Comparison of ENCODE assay signal across 36 cellular contexts in genomic region chrX:139044680-139045079, GRCh38.
"Had no signal": no experiment of that assay in that cellular context is flagged by ENCODE, and none has a peak within 500 bp of the region (broad histone marks: within the 10 kb centered on the region; RNA-seq: fewer than 3 reads in every experiment).

No MANE protein-coding gene starts in this region.

- H3K4me1 ChIP-seq: adrenal gland, ascending aorta, body of pancreas, breast epithelium had no signal

- H3K27ac ChIP-seq: adrenal gland, ascending aorta, body of pancreas, brain microvascular endothelial cell, breast epithelium, cardiac muscle cell had no signal

- H3K4me3 ChIP-seq: adrenal gland, ascending aorta, body of pancreas, breast epithelium, cardiac muscle cell had no signal

- H3K36me3 Mint-ChIP-seq: activated naive CD4-positive, alpha-beta T cell treated with anti-CD3 and anti-CD28 coated beads, Interleukin-2, amount 10 ng/mL, durations not matched to agents 7 days and 5 days; activated naive CD4-positive, alpha-beta T cell treated with anti-CD3 and anti-CD28 coated beads, Interleukin-2, amount 50 U/mL, for 24 hours; activated naive CD4-positive, alpha-beta T cell treated with anti-CD3 and anti-CD28 coated beads, Interleukin-2, amount 50 U/mL, for 72 hours; activated naive CD8-positive, alpha-beta T cell; activated naive CD8-positive, alpha-beta T cell treated with anti-CD3 and anti-CD28 coated beads for 36 hours; activated naive CD8-positive, alpha-beta T cell treated with anti-CD3 and anti-CD28 coated beads, Interleukin-2, amount 10 ng/mL, durations not matched to agents 7 days and 5 days had no signal

- H3K9me3 ChIP-seq: adrenal gland, ascending aorta, body of pancreas had no signal

- H3K4me1 Mint-ChIP-seq: activated naive CD4-positive, alpha-beta T cell treated with anti-CD3 and anti-CD28 coated beads, Interleukin-2, amount 10 ng/mL, durations not matched to agents 7 days and 5 days; activated naive CD4-positive, alpha-beta T cell treated with anti-CD3 and anti-CD28 coated beads, Interleukin-2, amount 50 U/mL, for 24 hours; activated naive CD8-positive, alpha-beta T cell treated with anti-CD3 and anti-CD28 coated beads for 36 hours; activated naive CD8-positive, alpha-beta T cell treated with anti-CD3 and anti-CD28 coated beads, Interleukin-2, amount 10 ng/mL, durations not matched to agents 7 days and 5 days; activated naive CD8-positive, alpha-beta T cell treated with anti-CD3 and anti-CD28 coated beads, Interleukin-2, amount 50 U/mL, for 24 hours; activated T-helper 17 cell treated with anti-CD3 and anti-CD28 coated beads, Interleukin-2, amount 50 U/mL, for 72 hours; brain; central memory CD8-positive, alpha-beta T cell had no signal

- H3K27ac Mint-ChIP-seq: activated naive CD4-positive, alpha-beta T cell treated with anti-CD3 and anti-CD28 coated beads for 36 hours; activated naive CD4-positive, alpha-beta T cell treated with anti-CD3 and anti-CD28 coated beads, Interleukin-2, amount 10 ng/mL, durations not matched to agents 7 days and 5 days; activated naive CD4-positive, alpha-beta T cell treated with anti-CD3 and anti-CD28 coated beads, Interleukin-2, amount 50 U/mL, for 24 hours; activated naive CD4-positive, alpha-beta T cell treated with anti-CD3 and anti-CD28 coated beads, Interleukin-2, amount 50 U/mL, for 72 hours; activated naive CD8-positive, alpha-beta T cell; activated naive CD8-positive, alpha-beta T cell treated with anti-CD3 and anti-CD28 coated beads for 36 hours; activated naive CD8-positive, alpha-beta T cell treated with anti-CD3 and anti-CD28 coated beads, Interleukin-2, amount 10 ng/mL, durations not matched to agents 7 days and 5 days; activated naive CD8-positive, alpha-beta T cell treated with anti-CD3 and anti-CD28 coated beads, Interleukin-2, amount 50 U/mL, for 24 hours; activated T-cell treated with anti-CD3 and anti-CD28 coated beads, Interleukin-2, amount 50 U/mL, for 24 hours; activated T-cell treated with anti-CD3 and anti-CD28 coated beads, Interleukin-2, amount 50 U/mL, for 72 hours; activated T-helper 1 cell treated with anti-CD3 and anti-CD28 coated beads, Interleukin-12 subunit alpha, Interleukin-12 subunit beta, Interleukin-2, Interleukin-4 antibody, amounts not matched to agents 30 ng/mL and 10 ng/mL and 1 ng/mL, durations not matched to agents 14 hours and 24 hours and 36 hours; activated T-helper 17 cell treated with anti-CD3 and anti-CD28 coated beads, Interleukin-2, amount 50 U/mL, for 72 hours; activated T-helper 2 cell treated with anti-CD3 and anti-CD28 coated beads, Interferon-gamma antibody, Interleukin-2, Interleukin-4, amounts not matched to agents 10 μg/mL and 5 μg/mL and 100 μg/mL, durations not matched to agents 14 hours and 24 hours and 36 hours; brain had no signal

- H3K4me3 Mint-ChIP-seq: activated naive CD4-positive, alpha-beta T cell treated with anti-CD3 and anti-CD28 coated beads for 36 hours; activated naive CD4-positive, alpha-beta T cell treated with anti-CD3 and anti-CD28 coated beads, Interleukin-2, amount 10 ng/mL, durations not matched to agents 7 days and 5 days; activated naive CD4-positive, alpha-beta T cell treated with anti-CD3 and anti-CD28 coated beads, Interleukin-2, amount 50 U/mL, for 24 hours; activated naive CD8-positive, alpha-beta T cell; activated naive CD8-positive, alpha-beta T cell treated with anti-CD3 and anti-CD28 coated beads for 36 hours; activated naive CD8-positive, alpha-beta T cell treated with anti-CD3 and anti-CD28 coated beads, Interleukin-2, amount 10 ng/mL, durations not matched to agents 7 days and 5 days; activated naive CD8-positive, alpha-beta T cell treated with anti-CD3 and anti-CD28 coated beads, Interleukin-2, amount 50 U/mL, for 24 hours; activated T-cell treated with anti-CD3 and anti-CD28 coated beads, Interleukin-2, amount 50 U/mL, for 24 hours; activated T-cell treated with anti-CD3 and anti-CD28 coated beads, Interleukin-2, amount 50 U/mL, for 4 hours; activated T-cell treated with anti-CD3 and anti-CD28 coated beads, Interleukin-2, amount 50 U/mL, for 72 hours; activated T-helper 1 cell treated with anti-CD3 and anti-CD28 coated beads, Interleukin-12 subunit alpha, Interleukin-12 subunit beta, Interleukin-2, Interleukin-4 antibody, amounts not matched to agents 30 ng/mL and 10 ng/mL and 1 ng/mL, durations not matched to agents 14 hours and 24 hours and 36 hours; activated T-helper 17 cell treated with anti-CD3 and anti-CD28 coated beads, Interleukin-2, amount 50 U/mL, for 72 hours; brain; central memory CD8-positive, alpha-beta T cell had no signal

- DNase-seq: activated effector memory CD4-positive, alpha-beta T cell treated with anti-CD3 and anti-CD28 coated beads, Interleukin-2, amount 50 U/mL, for 16 hours; activated effector memory CD4-positive, alpha-beta T cell treated with Interleukin-2 at 50 U/mL for 16 hours; activated gamma-delta T cell; activated gamma-delta T cell treated with Interleukin-2 at 50 U/mL for 16 hours; activated naive CD4-positive, alpha-beta T cell; activated naive CD4-positive, alpha-beta T cell treated with anti-CD3 and anti-CD28 coated beads for 36 hours; activated naive CD4-positive, alpha-beta T cell treated with anti-CD3 and anti-CD28 coated beads, Interleukin-2, amount 10 ng/mL, durations not matched to agents 7 days and 5 days; activated naive CD4-positive, alpha-beta T cell treated with anti-CD3 and anti-CD28 coated beads, Interleukin-2, amount 50 U/mL, for 16 hours; activated naive CD4-positive, alpha-beta T cell treated with Interleukin-2 at 50 U/mL for 16 hours; activated naive CD8-positive, alpha-beta T cell treated with anti-CD3 and anti-CD28 coated beads for 36 hours; activated naive CD8-positive, alpha-beta T cell treated with anti-CD3 and anti-CD28 coated beads, Interleukin-2, amount 10 ng/mL, durations not matched to agents 7 days and 5 days; activated naive CD8-positive, alpha-beta T cell treated with anti-CD3 and anti-CD28 coated beads, Interleukin-2, amount 50 U/mL, for 24 hours; activated T-cell treated with anti-CD3 and anti-CD28 coated beads, Interleukin-2, amount 50 U/mL, for 1 hour; activated T-cell treated with anti-CD3 and anti-CD28 coated beads, Interleukin-2, amount 50 U/mL, for 24 hours; activated T-cell treated with anti-CD3 and anti-CD28 coated beads, Interleukin-2, amount 50 U/mL, for 4 hours; activated T-cell treated with anti-CD3 and anti-CD28 coated beads, Interleukin-2, amount 50 U/mL, for 48 hours; activated T-cell treated with anti-CD3 and anti-CD28 coated beads, Interleukin-2, amount 50 U/mL, for 72 hours; adrenal gland; amniotic stem cell; amygdala; anterior cingulate cortex; body of pancreas; brain microvascular endothelial cell; central memory CD4-positive, alpha-beta T cell; cerebellar nuclear complex had no signal

- H3K27me3 Mint-ChIP-seq: activated naive CD4-positive, alpha-beta T cell treated with anti-CD3 and anti-CD28 coated beads, Interleukin-2, amount 10 ng/mL, durations not matched to agents 7 days and 5 days; activated naive CD4-positive, alpha-beta T cell treated with anti-CD3 and anti-CD28 coated beads, Interleukin-2, amount 50 U/mL, for 24 hours; activated naive CD8-positive, alpha-beta T cell; activated naive CD8-positive, alpha-beta T cell treated with anti-CD3 and anti-CD28 coated beads for 36 hours; activated naive CD8-positive, alpha-beta T cell treated with anti-CD3 and anti-CD28 coated beads, Interleukin-2, amount 10 ng/mL, durations not matched to agents 7 days and 5 days; activated naive CD8-positive, alpha-beta T cell treated with anti-CD3 and anti-CD28 coated beads, Interleukin-2, amount 50 U/mL, for 24 hours; activated T-helper 17 cell treated with anti-CD3 and anti-CD28 coated beads, Interleukin-2, amount 50 U/mL, for 72 hours; central memory CD8-positive, alpha-beta T cell had no signal

- H3K27me3 ChIP-seq: adrenal gland, ascending aorta, body of pancreas, brain microvascular endothelial cell, cardiac muscle cell had no signal

- H3K9me3 Mint-ChIP-seq: activated naive CD4-positive, alpha-beta T cell treated with anti-CD3 and anti-CD28 coated beads for 36 hours; activated naive CD4-positive, alpha-beta T cell treated with anti-CD3 and anti-CD28 coated beads, Interleukin-2, amount 10 ng/mL, durations not matched to agents 7 days and 5 days; activated naive CD4-positive, alpha-beta T cell treated with anti-CD3 and anti-CD28 coated beads, Interleukin-2, amount 50 U/mL, for 24 hours; activated naive CD8-positive, alpha-beta T cell treated with anti-CD3 and anti-CD28 coated beads for 36 hours; activated naive CD8-positive, alpha-beta T cell treated with anti-CD3 and anti-CD28 coated beads, Interleukin-2, amount 10 ng/mL, durations not matched to agents 7 days and 5 days; activated naive CD8-positive, alpha-beta T cell treated with anti-CD3 and anti-CD28 coated beads, Interleukin-2, amount 50 U/mL, for 24 hours; activated T-cell treated with anti-CD3 and anti-CD28 coated beads, Interleukin-2, amount 50 U/mL, for 24 hours; activated T-helper 1 cell treated with anti-CD3 and anti-CD28 coated beads, Interleukin-12 subunit alpha, Interleukin-12 subunit beta, Interleukin-2, Interleukin-4 antibody, amounts not matched to agents 30 ng/mL and 10 ng/mL and 1 ng/mL, durations not matched to agents 14 hours and 24 hours and 36 hours; activated T-helper 17 cell treated with anti-CD3 and anti-CD28 coated beads, Interleukin-2, amount 50 U/mL, for 72 hours; activated T-helper 2 cell treated with anti-CD3 and anti-CD28 coated beads, Interferon-gamma antibody, Interleukin-2, Interleukin-4, amounts not matched to agents 10 μg/mL and 5 μg/mL and 100 μg/mL, durations not matched to agents 14 hours and 24 hours and 36 hours had no signal

- H3K36me3 ChIP-seq: adrenal gland, ascending aorta, brain microvascular endothelial cell, breast epithelium, cardiac muscle cell had no signal
